ENCODE assay signal across 1 cellular context in genomic region chr19:39412100-39412866, GRCh38.
TF ChIP-seq lines count a peak whose summit lies in the region.

PLEKHG2 (plus strand) TSS chr19:39412669; CDS start chr19:39414087, 1,418 bp downstream.

TF ChIP-seq in K562, 482 proteins besides CTCF, POLR2A, EP300 and RAD21 (continued from another document and continues in another):
- no peak for TF ChIP-seq HLTF (IDR thresholded peaks at IDR 0.05)
- no peak for TF ChIP-seq CHD4 (IDR thresholded peaks at IDR 0.05; ENCODE audit: insufficient read depth, insufficient replicate concordance, low read depth, low read length, poor library complexity, severe bottlenecking)
- 0 out of 2 replicates have a peak, but pooled peaks have one; percentile 8 for TF ChIP-seq TCF3 (CRISPR knock-in tag; IDR thresholded peaks at IDR 0.05)
- TF ChIP-seq POLR2G (IDR thresholded peaks at IDR 0.05; ENCODE audit: low read depth, low read length) = peak; percentile 93
- 0 out of 2 replicates have a peak, but pooled peaks have one; percentile 50 for TF ChIP-seq CTBP1 (IDR thresholded peaks at IDR 0.05; ENCODE audit: borderline replicate concordance)
- peak; percentile 24; the same call in 1 of the 2 replicates for TF ChIP-seq ZNF239 (CRISPR knock-in tag; IDR thresholded peaks at IDR 0.05)
- TF ChIP-seq SMARCA5 (IDR thresholded peaks at IDR 0.05) = no peak; the same call in 1 of the 2 replicates
- no peak for TF ChIP-seq ELK3 (CRISPR knock-in tag; IDR thresholded peaks at IDR 0.05)
- no peak for TF ChIP-seq IRF2 (CRISPR knock-in tag; IDR thresholded peaks at IDR 0.05)
- no peak for TF ChIP-seq GTF2B (IDR thresholded peaks at IDR 0.05; ENCODE audit: extremely low read depth, insufficient read length)
- no peak for TF ChIP-seq SP2 (IDR thresholded peaks at IDR 0.05; ENCODE audit: extremely low read depth, low read depth, low read length, poor library complexity, severe bottlenecking)
- peak; percentile 82 for TF ChIP-seq ZFP36 (IDR thresholded peaks at IDR 0.05; ENCODE audit: low read depth, low read length, partially characterized antibody)
- TF ChIP-seq, protein P1, sequence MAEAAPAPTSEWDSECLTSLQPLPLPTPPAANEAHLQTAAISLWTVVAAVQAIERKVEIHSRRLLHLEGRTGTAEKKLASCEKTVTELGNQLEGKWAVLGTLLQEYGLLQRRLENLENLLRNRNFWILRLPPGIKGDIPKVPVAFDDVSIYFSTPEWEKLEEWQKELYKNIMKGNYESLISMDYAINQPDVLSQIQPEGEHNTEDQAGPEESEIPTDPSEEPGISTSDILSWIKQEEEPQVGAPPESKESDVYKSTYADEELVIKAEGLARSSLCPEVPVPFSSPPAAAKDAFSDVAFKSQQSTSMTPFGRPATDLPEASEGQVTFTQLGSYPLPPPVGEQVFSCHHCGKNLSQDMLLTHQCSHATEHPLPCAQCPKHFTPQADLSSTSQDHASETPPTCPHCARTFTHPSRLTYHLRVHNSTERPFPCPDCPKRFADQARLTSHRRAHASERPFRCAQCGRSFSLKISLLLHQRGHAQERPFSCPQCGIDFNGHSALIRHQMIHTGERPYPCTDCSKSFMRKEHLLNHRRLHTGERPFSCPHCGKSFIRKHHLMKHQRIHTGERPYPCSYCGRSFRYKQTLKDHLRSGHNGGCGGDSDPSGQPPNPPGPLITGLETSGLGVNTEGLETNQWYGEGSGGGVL (CRISPR knock-in tag; IDR thresholded peaks at IDR 0.05) = no peak
- no peak for TF ChIP-seq ZNF668 (CRISPR knock-in tag; IDR thresholded peaks at IDR 0.05)
- TF ChIP-seq NCOR1 (IDR thresholded peaks at IDR 0.05) = peak; percentile 69
- TF ChIP-seq PKNOX1 (IDR thresholded peaks at IDR 0.05) = no peak; the same call in none of the 2 replicates
- TF ChIP-seq RBFOX2 (IDR thresholded peaks at IDR 0.05; ENCODE audit: low read depth, low read length) = peak; percentile 92
- no peak for TF ChIP-seq WHSC1 (IDR thresholded peaks at IDR 0.05; ENCODE audit: low read length)
- TF ChIP-seq ZNF311 (CRISPR knock-in tag; IDR thresholded peaks at IDR 0.05) = no peak
- TF ChIP-seq JUND (IDR thresholded peaks at IDR 0.05; ENCODE audit: borderline replicate concordance, low read depth, low read length) = peak; percentile 86
- peak; percentile 86; the same call in 2 of the 3 replicates for TF ChIP-seq JUND (tag; IDR thresholded peaks at IDR 0.05; ENCODE audit: borderline replicate concordance, low read depth, low read length)
- TF ChIP-seq KLF16 (IDR thresholded peaks at IDR 0.05) = 0 out of 2 replicates have a peak, but pooled peaks have one; percentile 31
- no peak for TF ChIP-seq ZNF280B (CRISPR knock-in tag; IDR thresholded peaks at IDR 0.05)
- TF ChIP-seq ZBTB26 (CRISPR knock-in tag; IDR thresholded peaks at IDR 0.05) = no peak
- no peak for TF ChIP-seq MED1 (CRISPR knock-in tag; IDR thresholded peaks at IDR 0.05; ENCODE audit: borderline replicate concordance)
- no peak for TF ChIP-seq MYBL2 (IDR thresholded peaks at IDR 0.05; ENCODE audit: low read depth)
- TF ChIP-seq MYBL2 (CRISPR knock-in tag; IDR thresholded peaks at IDR 0.05; ENCODE audit: borderline replicate concordance) = no peak
- 0 out of 2 replicates have a peak, but pooled peaks have one; percentile 38 for TF ChIP-seq ZSCAN32 (CRISPR knock-in tag; IDR thresholded peaks at IDR 0.05)
- peak; percentile 21; the same call in 1 of the 2 replicates for TF ChIP-seq KLF13 (tag; IDR thresholded peaks at IDR 0.05; ENCODE audit: borderline replicate concordance, low read depth)
- peak; percentile 44 for TF ChIP-seq HNRNPLL (IDR thresholded peaks at IDR 0.05; ENCODE audit: low read depth, low read length, poor library complexity, severe bottlenecking)
- TF ChIP-seq, protein P2, sequence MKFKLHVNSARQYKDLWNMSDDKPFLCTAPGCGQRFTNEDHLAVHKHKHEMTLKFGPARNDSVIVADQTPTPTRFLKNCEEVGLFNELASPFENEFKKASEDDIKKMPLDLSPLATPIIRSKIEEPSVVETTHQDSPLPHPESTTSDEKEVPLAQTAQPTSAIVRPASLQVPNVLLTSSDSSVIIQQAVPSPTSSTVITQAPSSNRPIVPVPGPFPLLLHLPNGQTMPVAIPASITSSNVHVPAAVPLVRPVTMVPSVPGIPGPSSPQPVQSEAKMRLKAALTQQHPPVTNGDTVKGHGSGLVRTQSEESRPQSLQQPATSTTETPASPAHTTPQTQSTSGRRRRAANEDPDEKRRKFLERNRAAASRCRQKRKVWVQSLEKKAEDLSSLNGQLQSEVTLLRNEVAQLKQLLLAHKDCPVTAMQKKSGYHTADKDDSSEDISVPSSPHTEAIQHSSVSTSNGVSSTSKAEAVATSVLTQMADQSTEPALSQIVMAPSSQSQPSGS (CRISPR knock-in tag; IDR thresholded peaks at IDR 0.05) = no peak
- no peak for TF ChIP-seq TSC22D4 (tag; IDR thresholded peaks at IDR 0.05)
- TF ChIP-seq MTA2 (IDR thresholded peaks at IDR 0.05; ENCODE audit: low read depth) = no peak
- no peak for TF ChIP-seq PURB (CRISPR knock-in tag; IDR thresholded peaks at IDR 0.05; ENCODE audit: low read depth)
- TF ChIP-seq CHAMP1 (IDR thresholded peaks at IDR 0.05) = no peak
- peak; percentile 78; the same call in 1 of the 2 replicates for TF ChIP-seq TCF7 (IDR thresholded peaks at IDR 0.05; ENCODE audit: borderline replicate concordance)
- TF ChIP-seq CEBPB (tag; IDR thresholded peaks at IDR 0.05) = peak; percentile 99
- TF ChIP-seq SREBF2 (CRISPR knock-in tag; IDR thresholded peaks at IDR 0.05) = no peak
- TF ChIP-seq PRPF4 (IDR thresholded peaks at IDR 0.05; ENCODE audit: insufficient read depth, low read depth, low read length, poor library complexity, severe bottlenecking) = peak; percentile 95
- peak; percentile 86 for TF ChIP-seq HNRNPK (IDR thresholded peaks at IDR 0.05; ENCODE audit: low read depth, low read length, poor library complexity, severe bottlenecking)
- no peak for TF ChIP-seq CCAR2 (IDR thresholded peaks at IDR 0.05; ENCODE audit: low read depth, low read length)
- TF ChIP-seq LEF1 (IDR thresholded peaks at IDR 0.05) = peak; percentile 19; the same call in 1 of the 2 replicates
- TF ChIP-seq CHCHD3 (CRISPR knock-in tag; IDR thresholded peaks at IDR 0.05) = 0 out of 2 replicates have a peak, but pooled peaks have one; percentile 49
- peak; percentile 70 for TF ChIP-seq KLF1 (tag; IDR thresholded peaks at IDR 0.05)
- peak; percentile 100 for TF ChIP-seq TBP (optimal IDR thresholded peaks at IDR 0.05; ENCODE audit: low read depth, low read length)
- no peak for TF ChIP-seq HDAC3 (IDR thresholded peaks at IDR 0.05; ENCODE audit: borderline replicate concordance, partially characterized antibody)
- TF ChIP-seq, protein P3, sequence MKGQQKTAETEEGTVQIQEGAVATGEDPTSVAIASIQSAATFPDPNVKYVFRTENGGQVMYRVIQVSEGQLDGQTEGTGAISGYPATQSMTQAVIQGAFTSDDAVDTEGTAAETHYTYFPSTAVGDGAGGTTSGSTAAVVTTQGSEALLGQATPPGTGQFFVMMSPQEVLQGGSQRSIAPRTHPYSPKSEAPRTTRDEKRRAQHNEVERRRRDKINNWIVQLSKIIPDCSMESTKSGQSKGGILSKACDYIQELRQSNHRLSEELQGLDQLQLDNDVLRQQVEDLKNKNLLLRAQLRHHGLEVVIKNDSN (CRISPR knock-in tag; IDR thresholded peaks at IDR 0.05) = peak; percentile 92
- TF ChIP-seq ZNF551 (CRISPR knock-in tag; IDR thresholded peaks at IDR 0.05) = no peak
- TF ChIP-seq ZBTB8A (IDR thresholded peaks at IDR 0.05; ENCODE audit: partially characterized antibody) = no peak
- no peak for TF ChIP-seq SMARCE1 (IDR thresholded peaks at IDR 0.05)
- TF ChIP-seq ATF6 (CRISPR knock-in tag; IDR thresholded peaks at IDR 0.05) = no peak
- TF ChIP-seq, protein P4, sequence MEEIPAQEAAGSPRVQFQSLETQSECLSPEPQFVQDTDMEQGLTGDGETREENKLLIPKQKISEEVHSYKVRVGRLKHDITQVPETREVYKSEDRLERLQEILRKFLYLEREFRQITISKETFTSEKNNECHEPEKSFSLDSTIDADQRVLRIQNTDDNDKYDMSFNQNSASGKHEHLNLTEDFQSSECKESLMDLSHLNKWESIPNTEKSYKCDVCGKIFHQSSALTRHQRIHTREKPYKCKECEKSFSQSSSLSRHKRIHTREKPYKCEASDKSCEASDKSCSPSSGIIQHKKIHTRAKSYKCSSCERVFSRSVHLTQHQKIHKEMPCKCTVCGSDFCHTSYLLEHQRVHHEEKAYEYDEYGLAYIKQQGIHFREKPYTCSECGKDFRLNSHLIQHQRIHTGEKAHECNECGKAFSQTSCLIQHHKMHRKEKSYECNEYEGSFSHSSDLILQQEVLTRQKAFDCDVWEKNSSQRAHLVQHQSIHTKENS (CRISPR knock-in tag; IDR thresholded peaks at IDR 0.05) = no peak
- no peak for TF ChIP-seq FOXA3 (CRISPR knock-in tag; conservative IDR thresholded peaks at IDR 0.05 in 1 of 2, IDR thresholded peaks at IDR 0.05 in 1 of 2)
- TF ChIP-seq GATA2 (CRISPR knock-in tag; IDR thresholded peaks at IDR 0.05) = no peak
- peak; percentile 70; the same call in 1 of the 2 replicates for TF ChIP-seq ZNF76 (CRISPR knock-in tag; IDR thresholded peaks at IDR 0.05; ENCODE audit: borderline replicate concordance)
- TF ChIP-seq FIP1L1 (IDR thresholded peaks at IDR 0.05; ENCODE audit: low read depth, low read length, poor library complexity, severe bottlenecking) = peak; percentile 90
